Comparison of ENCODE assay signal across 1 cellular context in the genomic region with DNA sequence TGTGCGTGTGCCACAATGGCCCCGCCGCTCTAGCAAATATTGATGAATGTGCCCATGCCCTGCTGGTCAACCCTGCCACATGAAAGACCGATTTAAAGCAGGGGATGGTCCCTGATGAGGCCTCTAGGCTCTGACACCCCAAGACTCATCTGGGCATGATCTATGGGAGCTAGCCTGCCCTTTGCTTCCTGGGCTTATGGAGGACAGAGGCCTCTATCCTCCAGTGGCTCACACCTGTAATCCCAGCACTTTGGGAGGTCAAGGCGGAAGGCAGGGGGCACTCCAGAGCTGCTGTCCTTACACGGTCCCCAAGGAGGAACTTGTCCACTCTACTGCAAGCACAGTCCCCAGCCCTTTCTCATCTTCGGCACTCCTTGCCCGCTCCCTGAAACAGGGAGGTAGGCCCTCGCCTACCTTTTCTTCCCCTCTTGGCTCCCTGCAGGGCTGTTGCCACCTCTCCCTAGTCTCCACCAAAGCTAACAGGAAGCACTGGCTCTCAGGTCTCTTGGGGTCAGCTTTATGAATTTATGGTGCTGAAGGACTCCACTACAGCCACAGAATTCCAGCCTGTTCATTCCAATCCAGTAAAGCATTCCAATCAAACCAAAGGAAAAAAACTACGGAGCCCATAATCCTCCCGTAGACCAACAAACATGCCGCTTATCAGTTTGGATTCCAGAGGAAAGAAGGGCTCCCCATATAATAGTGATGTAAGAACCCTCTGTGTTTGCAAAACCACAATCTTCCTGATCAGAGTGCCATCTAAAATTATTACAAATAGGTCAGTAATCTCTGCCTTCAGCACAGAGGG.
TF ChIP-seq lines count a peak whose summit lies in the region.

No MANE protein-coding gene starts in this region.

TF ChIP-seq in H1, 55 proteins besides CTCF, POLR2A, EP300 and RAD21:
- TF ChIP-seq BCL11A (IDR thresholded peaks at IDR 0.05; ENCODE audit: low read depth in 2 of 2, low read length in 2 of 2) = no peak
- TF ChIP-seq POU5F1 (IDR thresholded peaks at IDR 0.05; ENCODE audit: low read depth, low read length) = no peak
- no peak for TF ChIP-seq BACH1 (IDR thresholded peaks at IDR 0.05; ENCODE audit: low read length)
- TF ChIP-seq CTBP2 (IDR thresholded peaks at IDR 0.05; ENCODE audit: borderline replicate concordance, insufficient read depth, insufficient read length, low read length) = no peak
- TF ChIP-seq SIX5 (IDR thresholded peaks at IDR 0.05; ENCODE audit: low read depth, low read length) = no peak
- no peak for TF ChIP-seq RBBP5 (IDR thresholded peaks at IDR 0.05; ENCODE audit: borderline replicate concordance, low read depth, low read length)
- no peak for TF ChIP-seq CHD7 (IDR thresholded peaks at IDR 0.05; ENCODE audit: insufficient replicate concordance, low read length)
- no peak for TF ChIP-seq ASH2L (IDR thresholded peaks at IDR 0.05; ENCODE audit: low read length)
- no peak for TF ChIP-seq EZH2 (IDR thresholded peaks at IDR 0.05; ENCODE audit: low read depth, low read length, severe bottlenecking)
- TF ChIP-seq SP4 (IDR thresholded peaks at IDR 0.05; ENCODE audit: low read length) = no peak
- TF ChIP-seq KDM5A (IDR thresholded peaks at IDR 0.05; ENCODE audit: low read length) = no peak
- no peak for TF ChIP-seq ATF2 (IDR thresholded peaks at IDR 0.05; ENCODE audit: low read length)
- no peak for TF ChIP-seq SUZ12 (IDR thresholded peaks at IDR 0.05; ENCODE audit: low read length)
- no peak for TF ChIP-seq POLR2AphosphoS5 (IDR thresholded peaks at IDR 0.05; ENCODE audit: low read depth, low read length)
- TF ChIP-seq, protein P1, sequence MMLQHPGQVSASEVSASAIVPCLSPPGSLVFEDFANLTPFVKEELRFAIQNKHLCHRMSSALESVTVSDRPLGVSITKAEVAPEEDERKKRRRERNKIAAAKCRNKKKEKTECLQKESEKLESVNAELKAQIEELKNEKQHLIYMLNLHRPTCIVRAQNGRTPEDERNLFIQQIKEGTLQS (IDR thresholded peaks at IDR 0.05; ENCODE audit: insufficient read depth, low read depth, low read length) = no peak
- no peak for TF ChIP-seq TAF1 (IDR thresholded peaks at IDR 0.05; ENCODE audit: low read depth, low read length)
- no peak for TF ChIP-seq SIN3A (conservative IDR thresholded peaks at IDR 0.05 in 1 of 2, IDR thresholded peaks at IDR 0.05 in 1 of 2; ENCODE audit: low read depth in 1 of 2, low read length in 2 of 2)
- no peak for TF ChIP-seq SP2 (IDR thresholded peaks at IDR 0.05; ENCODE audit: low read length)
- no peak for TF ChIP-seq CHD2 (IDR thresholded peaks at IDR 0.05; ENCODE audit: low read length)
- no peak for TF ChIP-seq RNF2 (IDR thresholded peaks at IDR 0.05; ENCODE audit: borderline replicate concordance, low read depth, low read length, missing control alignments, poor library complexity, severe bottlenecking)
